14 cellular contexts compared by ENCODE assay signal in genomic region chr11:44573333-44573732, GRCh38. TPM values are rescaled to one million over a fixed set of nuclear protein-coding genes. Genes with fewer than 3 reads are reported as not detected.
DNase-seq lines count a peak whose midpoint lies in the region; ATAC-seq and TF ChIP-seq lines count a peak whose summit lies in the region.
"Had no signal": no experiment of that assay in that cellular context is flagged by ENCODE, and none has a peak within 500 bp of the region (broad histone marks: within the 10 kb centered on the region; RNA-seq: fewer than 3 reads in every experiment).

No MANE protein-coding gene starts in this region.

- H3K4me3 ChIP-seq in suprapubic skin (no peak overlapping the region), GM23338 (no peak overlapping the region), testis (no peak overlapping the region)
- H3K4me3 ChIP-seq: transverse colon had no signal

- H3K27ac ChIP-seq in suprapubic skin (peak overlapping the region; percentile 79), GM23338 (ENCODE audit: low read depth) (no peak overlapping the region), testis (no peak overlapping the region)

- peak overlapping the region; percentile 20 for H3K4me3 Mint-ChIP-seq in activated naive CD4-positive, alpha-beta T cell treated with anti-CD3 and anti-CD28 coated beads, Interleukin-2, amount 10 ng/mL, durations not matched to agents 7 days and 5 days
- H3K4me3 Mint-ChIP-seq in activated CD4-positive, alpha-beta T cell treated with anti-CD3 and anti-CD28 coated beads, Interleukin-2, amount 10 ng/mL, durations not matched to agents 7 days and 5 days: peak overlapping the region; percentile 46
- no peak overlapping the region for H3K4me3 Mint-ChIP-seq in GM23338

- H3K4me1 ChIP-seq in suprapubic skin: peaks cover 94% of the 10 kb centered on the region
- H3K4me1 ChIP-seq in GM23338 (ENCODE audit: insufficient read depth): no peaks in the 10 kb centered on the region
- peaks cover 9% of the 10 kb centered on the region for H3K4me1 ChIP-seq in testis

- H3K27ac Mint-ChIP-seq in activated naive CD4-positive, alpha-beta T cell treated with anti-CD3 and anti-CD28 coated beads, Interleukin-2, amount 10 ng/mL, durations not matched to agents 7 days and 5 days: peak overlapping the region; percentile 64
- H3K27ac Mint-ChIP-seq in activated CD4-positive, alpha-beta T cell treated with anti-CD3 and anti-CD28 coated beads, Interleukin-2, amount 10 ng/mL, durations not matched to agents 7 days and 5 days: peak overlapping the region; percentile 94
- no peak overlapping the region for H3K27ac Mint-ChIP-seq in GM23338

- H3K9me2 ChIP-seq in GM23338 (ENCODE audit: insufficient read depth): no peaks in the 10 kb centered on the region

- TF ChIP-seq CTCF in suprapubic skin (IDR thresholded peaks at IDR 0.05) (no peak), GM23338 (conservative IDR thresholded peaks at IDR 0.05; ENCODE audit: low read depth in 2 of 2) (no peak), testis (IDR thresholded peaks at IDR 0.05) (no peak)

- no peak overlapping the region for H3K4me2 ChIP-seq in GM23338

- TF ChIP-seq POLR2A in suprapubic skin (IDR thresholded peaks at IDR 0.05): no peak
- no peak for TF ChIP-seq POLR2A in testis (IDR thresholded peaks at IDR 0.05)

- H3K9me3 Mint-ChIP-seq in activated naive CD4-positive, alpha-beta T cell treated with anti-CD3 and anti-CD28 coated beads, Interleukin-2, amount 10 ng/mL, durations not matched to agents 7 days and 5 days: no peaks in the 10 kb centered on the region
- H3K9me3 Mint-ChIP-seq in activated CD4-positive, alpha-beta T cell treated with anti-CD3 and anti-CD28 coated beads, Interleukin-2, amount 10 ng/mL, durations not matched to agents 7 days and 5 days: no peaks in the 10 kb centered on the region
- no peaks in the 10 kb centered on the region for H3K9me3 Mint-ChIP-seq in GM23338

- no peak overlapping the region for H2AFZ ChIP-seq in GM23338

- no peaks in the 10 kb centered on the region for H3K27me3 Mint-ChIP-seq in activated naive CD4-positive, alpha-beta T cell treated with anti-CD3 and anti-CD28 coated beads, Interleukin-2, amount 10 ng/mL, durations not matched to agents 7 days and 5 days
- H3K27me3 Mint-ChIP-seq in activated CD4-positive, alpha-beta T cell treated with anti-CD3 and anti-CD28 coated beads, Interleukin-2, amount 10 ng/mL, durations not matched to agents 7 days and 5 days: no peaks in the 10 kb centered on the region
- peaks cover 4% of the 10 kb centered on the region for H3K27me3 Mint-ChIP-seq in GM23338 (ENCODE audit: insufficient read depth, low read depth, poor library complexity)

- peaks cover 23% of the 10 kb centered on the region for H3K36me3 Mint-ChIP-seq in activated naive CD4-positive, alpha-beta T cell treated with anti-CD3 and anti-CD28 coated beads, Interleukin-2, amount 10 ng/mL, durations not matched to agents 7 days and 5 days
- H3K36me3 Mint-ChIP-seq in activated CD4-positive, alpha-beta T cell treated with anti-CD3 and anti-CD28 coated beads, Interleukin-2, amount 10 ng/mL, durations not matched to agents 7 days and 5 days (ENCODE audit: low read depth): peaks cover 22% of the 10 kb centered on the region
- H3K36me3 Mint-ChIP-seq in GM23338 (ENCODE audit: low read depth): no peaks in the 10 kb centered on the region; the same call in 2 of the 3 replicates

- H3K79me2 ChIP-seq in GM23338 (replicated peaks; ENCODE audit: insufficient read depth): no peaks in the 10 kb centered on the region

- WGBS in suprapubic skin: 55% methylated on average over 3 of the region's 3 CpGs
- 86 to 94% methylated on average over 3 of the region's 3 CpGs for WGBS in testis, 2 donors

- DNase-seq in activated naive CD4-positive, alpha-beta T cell treated with anti-CD3 and anti-CD28 coated beads, Interleukin-2, amount 10 ng/mL, durations not matched to agents 7 days and 5 days: no peak
- no peak for DNase-seq in activated naive CD4-positive, alpha-beta T cell treated with anti-CD3 and anti-CD28 coated beads, Interleukin-2, amount 50 U/mL, for 16 hours
- DNase-seq in activated CD4-positive, alpha-beta T cell treated with anti-CD3 and anti-CD28 coated beads, Interleukin-2, amount 10 ng/mL, durations not matched to agents 7 days and 5 days: no peak
- DNase-seq in iris pigment epithelial cell (ENCODE audit: low read depth) (peak; percentile 41), suprapubic skin (ENCODE audit: low spot score in 2 of 2) (no peak), GM23338 (ENCODE audit: low spot score) (no peak), testis (no peak), DMS79 (lab: John Stamatoyannopoulos, UW) (no peak)
- DNase-seq: AML-193, Kasumi-1, NCI-H345, transverse colon had no signal

- TF ChIP-seq EP300 in suprapubic skin (IDR thresholded peaks at IDR 0.05): no peak

- peaks cover 99% of the 10 kb centered on the region for H3K4me1 Mint-ChIP-seq in activated naive CD4-positive, alpha-beta T cell treated with anti-CD3 and anti-CD28 coated beads, Interleukin-2, amount 10 ng/mL, durations not matched to agents 7 days and 5 days
- H3K4me1 Mint-ChIP-seq in activated CD4-positive, alpha-beta T cell treated with anti-CD3 and anti-CD28 coated beads, Interleukin-2, amount 10 ng/mL, durations not matched to agents 7 days and 5 days: peaks cover 96% of the 10 kb centered on the region
- peaks cover 22% of the 10 kb centered on the region for H3K4me1 Mint-ChIP-seq in GM23338

- H3K27me3 ChIP-seq in suprapubic skin (no peaks in the 10 kb centered on the region), GM23338 (ENCODE audit: insufficient read depth) (no peaks in the 10 kb centered on the region), testis (no peaks in the 10 kb centered on the region)
- H3K27me3 ChIP-seq: transverse colon had no signal

- intact Hi-C loops in testis (cut with DNase I; ENCODE audit: low total_unique reads): no loop called here

- H4K20me1 ChIP-seq in GM23338 (replicated peaks; ENCODE audit: insufficient read depth): no peaks in the 10 kb centered on the region

- no peak for ATAC-seq in GM23338
- ATAC-seq: HCT116, Panc1 had no signal

- CTCF ChIA-PET in activated naive CD4-positive, alpha-beta T cell treated with anti-CD3 and anti-CD28 coated beads, Interleukin-2, amount 10 ng/mL, durations not matched to agents 7 days and 5 days (lab: Charles Lee): interaction anchor here (1.4 to 21.5 kb wide), 3 partner anchors 16 to 40 kb away, joined by 5 to 403 read pairs (median 5); no protein-coding TSS in a partner anchor
- CTCF ChIA-PET in activated CD4-positive, alpha-beta T cell treated with anti-CD3 and anti-CD28 coated beads, Interleukin-2, amount 10 ng/mL, durations not matched to agents 7 days and 5 days (lab: Charles Lee): interaction anchor here (1.1 to 2.5 kb wide), 3 partner anchors 8 to 17 kb away, joined by 3 to 6 read pairs (median 6); partner anchors contain the start of gene CD82

- H3K9me3 ChIP-seq in suprapubic skin (no peaks in the 10 kb centered on the region), testis (no peaks in the 10 kb centered on the region)
- H3K9me3 ChIP-seq: transverse colon had no signal

- no peaks in the 10 kb centered on the region for H3F3A ChIP-seq in GM23338 (replicated peaks; ENCODE audit: low read depth)

- POLR2A ChIA-PET in activated CD4-positive, alpha-beta T cell treated with anti-CD3 and anti-CD28 coated beads, Interleukin-2, amount 10 ng/mL, durations not matched to agents 7 days and 5 days (lab: Charles Lee): no interaction called here

- H3K36me3 ChIP-seq in suprapubic skin (no peaks in the 10 kb centered on the region), GM23338 (ENCODE audit: insufficient read depth) (no peaks in the 10 kb centered on the region), testis (ENCODE audit: low read depth, missing control alignments) (no peaks in the 10 kb centered on the region)
- H3K36me3 ChIP-seq: transverse colon had no signal

TF ChIP-seq in GM23338, 12 proteins besides CTCF, POLR2A, EP300 and RAD21:
- TF ChIP-seq POLR2AphosphoS5 (IDR thresholded peaks at IDR 0.05; ENCODE audit: low read depth) (no peak), JUNB (IDR thresholded peaks at IDR 0.05; ENCODE audit: unreplicated experiment) (no peak), EZH2 (IDR thresholded peaks at IDR 0.05; ENCODE audit: low read depth, unreplicated experiment) (no peak), STAT1 (IDR thresholded peaks at IDR 0.05; ENCODE audit: unreplicated experiment) (no peak), REST (IDR thresholded peaks at IDR 0.05; ENCODE audit: unreplicated experiment) (no peak)
TF ChIP-seq in GM23338: peak in this region for 0.

RNA-seq across cellular contexts. Expression of gene CD82, which starts 7.9 kb away (rescaled TPM):
- 100 to 1,000 TPM; 126 to 128 TPM for total RNA-seq in activated CD4-positive, alpha-beta T cell treated with anti-CD3 and anti-CD28 coated beads, Interleukin-2, amount 10 ng/mL, durations not matched to agents 7 days and 5 days
- total RNA-seq in suprapubic skin (100 to 1,000 TPM in 3 of 4 donors, 10 to 100 TPM in 1; 77.6 to 155 (median 118) TPM), testis (10 to 100 TPM in 1 of 2 donors, 1 to 10 TPM in 1; 5.0 to 13.0 TPM)
- 4.9 and 9.6 TPM in 2 replicates for total RNA-seq in GM23338 (2014; rRNA removed; shearing (Covaris generic))
- polyA plus RNA-seq in GM23338 (2016; fragmentation: Nextera tagmentation; extraction: Ambion mirVana) (4.4 and 5.5 TPM in 2 replicates), testis (ENCODE audit: insufficient read depth, low read depth, low replicate concordance) (13.7 TPM)
